20 cellular contexts compared by ENCODE assay signal in genomic region chr12:23028158-23028802, GRCh38.
"Had no signal": no experiment of that assay in that cellular context is flagged by ENCODE, and none has a peak within 500 bp of the region (broad histone marks: within the 10 kb centered on the region; RNA-seq: fewer than 3 reads in every experiment).

No MANE protein-coding gene starts in this region.

- DNase-seq: activated CD4-positive, alpha-beta T cell treated with anti-CD3 and anti-CD28 coated beads, Interleukin-2, amount 50 U/mL, for 4 hours; activated naive CD4-positive, alpha-beta T cell treated with anti-CD3 and anti-CD28 coated beads for 36 hours; activated naive CD8-positive, alpha-beta T cell treated with anti-CD3 and anti-CD28 coated beads, Interleukin-2, amount 50 U/mL, for 24 hours; aorta; natural killer cell; nucleus accumbens; stimulated activated CD4-positive, alpha-beta T cell treated with anti-CD3 and anti-CD28 coated beads, Interleukin-4, amount 100 ng/mL, for 24 hours; stimulated activated naive CD4-positive, alpha-beta T cell; substantia nigra; T-cell; T-helper 9 cell had no signal

- H3K4me1 Mint-ChIP-seq: activated naive CD8-positive, alpha-beta T cell treated with anti-CD3 and anti-CD28 coated beads, Interleukin-2, amount 50 U/mL, for 24 hours; natural killer cell; T-cell had no signal

- H3K27ac ChIP-seq: right atrium auricular region, skin epidermis, tibial nerve, vagina had no signal

- H3K27ac Mint-ChIP-seq: activated naive CD4-positive, alpha-beta T cell treated with anti-CD3 and anti-CD28 coated beads for 36 hours; activated naive CD8-positive, alpha-beta T cell treated with anti-CD3 and anti-CD28 coated beads, Interleukin-2, amount 50 U/mL, for 24 hours; activated T-helper 2 cell treated with anti-CD3 and anti-CD28 coated beads, Interferon-gamma antibody, Interleukin-2, Interleukin-4, amounts not matched to agents 10 μg/mL and 5 μg/mL and 100 μg/mL, durations not matched to agents 14 hours and 24 hours and 36 hours; natural killer cell; progenitor cell of endocrine pancreas; T-cell had no signal

- H3K36me3 Mint-ChIP-seq: natural killer cell, T-cell had no signal

- H3K9me3 Mint-ChIP-seq: activated naive CD4-positive, alpha-beta T cell treated with anti-CD3 and anti-CD28 coated beads for 36 hours; activated naive CD8-positive, alpha-beta T cell treated with anti-CD3 and anti-CD28 coated beads, Interleukin-2, amount 50 U/mL, for 24 hours; activated T-helper 2 cell treated with anti-CD3 and anti-CD28 coated beads, Interferon-gamma antibody, Interleukin-2, Interleukin-4, amounts not matched to agents 10 μg/mL and 5 μg/mL and 100 μg/mL, durations not matched to agents 14 hours and 24 hours and 36 hours; natural killer cell; T-cell had no signal

- H3K27me3 ChIP-seq: right atrium auricular region, tibial nerve, vagina had no signal

- H3K36me3 ChIP-seq: right atrium auricular region, tibial nerve, vagina had no signal

- H3K4me3 Mint-ChIP-seq: activated naive CD4-positive, alpha-beta T cell treated with anti-CD3 and anti-CD28 coated beads for 36 hours; activated naive CD8-positive, alpha-beta T cell treated with anti-CD3 and anti-CD28 coated beads, Interleukin-2, amount 50 U/mL, for 24 hours; natural killer cell; T-cell had no signal

- H3K4me1 ChIP-seq: right atrium auricular region, tibial nerve, vagina had no signal

- H3K27me3 Mint-ChIP-seq: activated naive CD8-positive, alpha-beta T cell treated with anti-CD3 and anti-CD28 coated beads, Interleukin-2, amount 50 U/mL, for 24 hours; progenitor cell of endocrine pancreas; T-cell had no signal

- H3K4me3 ChIP-seq: right atrium auricular region, skin epidermis, tibial nerve, vagina had no signal

- H3K9me3 ChIP-seq: right atrium auricular region, tibial nerve, vagina had no signal

- ATAC-seq: activated CD4-positive, CD25-positive, alpha-beta regulatory T cell treated with anti-CD3 and anti-CD28 coated beads, Interleukin-2, amount 50 U/mL, for 24 hours; activated naive CD8-positive, alpha-beta T cell treated with anti-CD3 and anti-CD28 coated beads, Interleukin-2, amount 50 U/mL, for 24 hours; esophagus mucosa; left lobe of liver; natural killer cell; T-cell had no signal
